10 cellular contexts compared by ENCODE assay signal in the genomic region with DNA sequence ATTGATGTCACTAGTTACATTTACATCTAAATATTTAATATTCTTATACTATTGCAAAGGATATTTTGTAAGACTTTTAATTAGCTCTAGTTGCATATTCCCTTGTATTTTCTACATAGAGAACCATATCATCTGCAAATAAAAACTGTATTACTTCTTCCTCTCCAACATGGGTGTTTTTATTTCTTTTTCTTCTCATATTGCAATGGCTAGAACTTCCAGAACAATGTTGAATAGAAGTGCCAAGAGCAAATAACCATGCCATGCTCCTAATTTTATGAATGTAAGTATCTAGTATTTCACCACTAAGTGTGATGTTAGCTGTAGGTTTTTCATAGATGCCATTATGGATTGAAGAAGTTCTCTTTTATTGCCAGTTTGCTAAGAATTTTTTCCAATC.
"Had no signal": no experiment of that assay in that cellular context is flagged by ENCODE, and none has a peak within 500 bp of the region (broad histone marks: within the 10 kb centered on the region; RNA-seq: fewer than 3 reads in every experiment).

No MANE protein-coding gene starts in this region.

- H3K9me3 ChIP-seq: HAP-1 had no signal

- H3K4me3 ChIP-seq: GM23248, GM23338, HAP-1 had no signal

- H3K4me3 Mint-ChIP-seq: GM23338, H9, HFFc6 had no signal

- H3K4me1 ChIP-seq: HAP-1 had no signal

- FAIRE-seq: H54 had no signal

- DNase-seq: GM23248, GOT3, H7, H9, HCEC 1CT, HFFc6 had no signal

- ATAC-seq: GM23338, HCT116 had no signal

- H2AFZ ChIP-seq: GM23248, GM23338 had no signal

- H3K27ac ChIP-seq: GM23248 had no signal

- H3K27ac Mint-ChIP-seq: GM23338, H9, HFFc6 had no signal

- H3K9ac ChIP-seq: GM23248 had no signal

- H3K36me3 ChIP-seq: HAP-1 had no signal

- H3K4me2 ChIP-seq: GM23338 had no signal
